ENCODE assay signal across 12 cellular contexts in genomic region chr1:201399352-201400126, GRCh38. TPM values are rescaled to one million over a fixed set of nuclear protein-coding genes. Genes with fewer than 3 reads are reported as not detected.
DNase-seq lines count a peak whose midpoint lies in the region; ATAC-seq and TF ChIP-seq lines count a peak whose summit lies in the region.
"Had no signal": no experiment of that assay in that cellular context is flagged by ENCODE, and none has a peak within 500 bp of the region (broad histone marks: within the 10 kb centered on the region; RNA-seq: fewer than 3 reads in every experiment).

No MANE protein-coding gene starts in this region.

- H3K36me3 ChIP-seq in ES-I3 (ENCODE audit: insufficient read depth, low read length) (no peaks in the 10 kb centered on the region), heart right ventricle (no peaks in the 10 kb centered on the region), osteoblast (ENCODE audit: insufficient read depth, low read length) (no peaks in the 10 kb centered on the region)

- no peaks in the 10 kb centered on the region for H3K4me1 Mint-ChIP-seq in activated CD8-positive, alpha-beta memory T cell treated with anti-CD3 and anti-CD28 coated beads, Interleukin-2, amount 10 ng/mL, durations not matched to agents 7 days and 5 days

- no peaks in the 10 kb centered on the region for H3K79me2 ChIP-seq in osteoblast (ENCODE audit: insufficient read depth, low read length)

- DNase-seq in NCI-H526 (lab: John Stamatoyannopoulos, UW) (peak; percentile 4 to 68), heart right ventricle (no peak), osteoblast (ENCODE audit: insufficient read length, low spot score, missing footprints) (no peak), NCI-H1092 (lab: John Stamatoyannopoulos, UW) (no peak)
- no peak for DNase-seq in activated CD8-positive, alpha-beta memory T cell treated with anti-CD3 and anti-CD28 coated beads, Interleukin-2, amount 10 ng/mL, durations not matched to agents 7 days and 5 days
- DNase-seq: activated CD4-positive, alpha-beta T cell treated with anti-CD3 and anti-CD28 coated beads for 1 hour; naive B cell had no signal

- H3K27me3 Mint-ChIP-seq in activated CD8-positive, alpha-beta memory T cell treated with anti-CD3 and anti-CD28 coated beads, Interleukin-2, amount 10 ng/mL, durations not matched to agents 7 days and 5 days, result peaks cover 20% of the 10 kb centered on the region

- peak overlapping the region; percentile 13 for H3K4me2 ChIP-seq in osteoblast (ENCODE audit: insufficient read depth, low read length)

- intact Hi-C loops in heart right ventricle (cut with DNase I), result loop anchor here in 2 of 10 donors (10.0 kb wide), 2 partner anchors 45 to 55 kb away; no protein-coding TSS in a partner anchor

- H3K27ac Mint-ChIP-seq in activated CD8-positive, alpha-beta memory T cell treated with anti-CD3 and anti-CD28 coated beads, Interleukin-2, amount 10 ng/mL, durations not matched to agents 7 days and 5 days, result no peak overlapping the region
- H3K27ac Mint-ChIP-seq: naive B cell; stimulated activated naive CD8-positive, alpha-beta T cell treated with anti-CD3 and anti-CD28 coated beads, Interleukin-15, Interleukin-2, amounts not matched to agents 100 ng/mL and 50 ng/mL, for 24 hours had no signal

- no peak for TF ChIP-seq CTCF in heart right ventricle (IDR thresholded peaks at IDR 0.05)
- no peak for TF ChIP-seq CTCF in osteoblast (IDR thresholded peaks at IDR 0.05; ENCODE audit: extremely low read depth, low read depth, low read length)

- H2AFZ ChIP-seq in osteoblast (ENCODE audit: low read length), result no peak overlapping the region

- no peaks in the 10 kb centered on the region for H3K9me3 Mint-ChIP-seq in activated CD8-positive, alpha-beta memory T cell treated with anti-CD3 and anti-CD28 coated beads, Interleukin-2, amount 10 ng/mL, durations not matched to agents 7 days and 5 days (ENCODE audit: low read depth)
- H3K9me3 Mint-ChIP-seq: naive B cell; stimulated activated naive CD8-positive, alpha-beta T cell treated with anti-CD3 and anti-CD28 coated beads, Interleukin-15, Interleukin-2, amounts not matched to agents 100 ng/mL and 50 ng/mL, for 24 hours had no signal

- H3K9ac ChIP-seq in ES-I3 (ENCODE audit: low read depth, low read length), result peak overlapping the region; percentile 67

- WGBS in heart right ventricle, 2 donors, result 10 to 15% methylated on average over 59 to 62 of the region's 62 CpGs

- H3K27ac ChIP-seq in heart right ventricle (no peak overlapping the region), osteoblast (ENCODE audit: low read depth, low read length) (no peak overlapping the region)

- peak in 4 of 8 donors; percentile 5 to 34 (median 27) for ATAC-seq in heart right ventricle
- no peak for ATAC-seq in activated CD8-positive, alpha-beta memory T cell treated with anti-CD3 and anti-CD28 coated beads, Interleukin-2, amount 10 ng/mL, durations not matched to agents 7 days and 5 days
- no peak for ATAC-seq in HG02642 (IDR thresholded peaks at IDR 0.05; ENCODE audit: poor library complexity, unreplicated experiment)
- ATAC-seq in HG03354 (IDR thresholded peaks at IDR 0.05; ENCODE audit: poor library complexity, severe bottlenecking, unreplicated experiment), result no peak

- no peaks in the 10 kb centered on the region for H4K20me1 ChIP-seq in osteoblast (ENCODE audit: insufficient read depth, low read length)

- H3K27me3 ChIP-seq in heart right ventricle (peaks cover 0 to 58% (median 31%) of the 10 kb centered on the region in 7 donors), osteoblast (ENCODE audit: insufficient read depth, low read length) (peaks cover 71% of the 10 kb centered on the region)

- H3K4me1 ChIP-seq in ES-I3 (ENCODE audit: insufficient read depth, low read length) (no peaks in the 10 kb centered on the region; the same call in 1 of the 2 replicates), heart right ventricle (peaks cover 0 to 54% (median 13%) of the 10 kb centered on the region in 9 donors), osteoblast (ENCODE audit: insufficient read depth, low read length) (no peaks in the 10 kb centered on the region)

- H3K4me3 Mint-ChIP-seq in activated CD8-positive, alpha-beta memory T cell treated with anti-CD3 and anti-CD28 coated beads, Interleukin-2, amount 10 ng/mL, durations not matched to agents 7 days and 5 days, result no peak overlapping the region
- H3K4me3 Mint-ChIP-seq: stimulated activated naive CD8-positive, alpha-beta T cell treated with anti-CD3 and anti-CD28 coated beads, Interleukin-15, Interleukin-2, amounts not matched to agents 100 ng/mL and 50 ng/mL, for 24 hours had no signal

- H3K9me3 ChIP-seq in ES-I3 (ENCODE audit: control insufficient read depth, insufficient read depth, low read length) (no peaks in the 10 kb centered on the region), heart right ventricle (no peaks in the 10 kb centered on the region), osteoblast (ENCODE audit: low read depth, low read length) (no peaks in the 10 kb centered on the region)

- H3K4me3 ChIP-seq in heart right ventricle (peak overlapping the region in 8 of 10 donors; percentile 7 to 32 (median 28)), osteoblast (ENCODE audit: insufficient read depth, low read length) (peak overlapping the region; percentile 19)

- CTCF ChIA-PET in activated CD8-positive, alpha-beta memory T cell treated with anti-CD3 and anti-CD28 coated beads, Interleukin-2, amount 10 ng/mL, durations not matched to agents 7 days and 5 days (lab: Charles Lee), result interaction anchor here (1.0 to 1.2 kb wide), 2 partner anchors 9 to 286 kb away, joined by 3 read pairs; no protein-coding TSS in a partner anchor

- no peaks in the 10 kb centered on the region for H3K36me3 Mint-ChIP-seq in activated CD8-positive, alpha-beta memory T cell treated with anti-CD3 and anti-CD28 coated beads, Interleukin-2, amount 10 ng/mL, durations not matched to agents 7 days and 5 days
- H3K36me3 Mint-ChIP-seq: naive B cell had no signal

RNA-seq across cellular contexts. Expression of gene LAD1, which starts 0.4 kb away (rescaled TPM):
- total RNA-seq in heart right ventricle (10 to 100 TPM in 1 of 10 donors, 1 to 10 TPM in 8, under 1 TPM in 1; 0.85 to 12.9 (median 2.9) TPM), osteoblast (not detected in 2 replicates)
- polyA plus RNA-seq in heart right ventricle, result 10 to 100 TPM in 1 of 2 donors, 1 to 10 TPM in 1; 2.6 to 42.2 TPM
- total RNA-seq in activated CD8-positive, alpha-beta memory T cell treated with anti-CD3 and anti-CD28 coated beads, Interleukin-2, amount 10 ng/mL, durations not matched to agents 7 days and 5 days, result not detected

RNA-seq across cellular contexts. Expression of gene TNNI1, which starts 22.0 kb away (rescaled TPM):
- total RNA-seq in heart right ventricle (100 to 1,000 TPM in 1 of 10 donors, 10 to 100 TPM in 7, 1 to 10 TPM in 2; 1.2 to 166 (median 26.1) TPM), osteoblast (not detected in 2 replicates)
- 10 to 100 TPM; 20.8 to 48.0 TPM for polyA plus RNA-seq in heart right ventricle
- total RNA-seq in activated CD8-positive, alpha-beta memory T cell treated with anti-CD3 and anti-CD28 coated beads, Interleukin-2, amount 10 ng/mL, durations not matched to agents 7 days and 5 days, result not detected
- total RNA-seq: M059J had no signal

RNA-seq across cellular contexts. Expression of gene TNNT2, which starts 22.1 kb away (rescaled TPM):
- total RNA-seq in heart right ventricle, result over 10,000 TPM in 1 of 10 donors, 1,000 to 10,000 TPM in 9; 5,905 to 10,183 (median 7,503) TPM
- polyA plus RNA-seq in heart right ventricle, result over 10,000 TPM; 10,337 to 31,279 TPM
- total RNA-seq in osteoblast, result not detected in 2 replicates
- not detected for total RNA-seq in activated CD8-positive, alpha-beta memory T cell treated with anti-CD3 and anti-CD28 coated beads, Interleukin-2, amount 10 ng/mL, durations not matched to agents 7 days and 5 days
- total RNA-seq: M059J had no signal

Comparison
In these comparisons a context has a peak if more than half of its experiments do, and no peak if none do; other contexts are left out.
1. DNase-seq: peak in NCI-H526 (2 of 2); none in heart right ventricle (0 of 2), osteoblast (single experiment), NCI-H1092 (single experiment) and activated CD8-positive, alpha-beta memory T cell treated with anti-CD3 and anti-CD28 coated beads, Interleukin-2, amount 10 ng/mL, durations not matched to agents 7 days and 5 days (single experiment).
2. RNA of gene TNNT2, which starts 22.1 kb away (total RNA-seq): 5,905 to 10,183 TPM in heart right ventricle; not detected in osteoblast and not detected in activated CD8-positive, alpha-beta memory T cell treated with anti-CD3 and anti-CD28 coated beads, Interleukin-2, amount 10 ng/mL, durations not matched to agents 7 days and 5 days; every median in the first group is over 1,000 times any median in the second.